11 cellular contexts compared by ENCODE assay signal in genomic region chr10:13743101-13743693, GRCh38.
DNase-seq lines count a peak whose midpoint lies in the region; ATAC-seq and TF ChIP-seq lines count a peak whose summit lies in the region.
"Had no signal": no experiment of that assay in that cellular context is flagged by ENCODE, and none has a peak within 500 bp of the region (broad histone marks: within the 10 kb centered on the region; RNA-seq: fewer than 3 reads in every experiment).

No MANE protein-coding gene starts in this region.

- H3K27ac ChIP-seq in PC-3 (ENCODE audit: low read length), result no peak overlapping the region

- no peak overlapping the region for H2AFZ ChIP-seq in PC-3 (ENCODE audit: low read length)

- peaks cover 12% of the 10 kb centered on the region for H3K4me1 Mint-ChIP-seq in activated naive CD8-positive, alpha-beta T cell treated with anti-CD3 and anti-CD28 coated beads, Interleukin-2, amount 10 ng/mL, durations not matched to agents 7 days and 5 days

- ATAC-seq in GM18907 (IDR thresholded peaks at IDR 0.05; ENCODE audit: unreplicated experiment) (peak; percentile 62), HG03045 (IDR thresholded peaks at IDR 0.05; ENCODE audit: unreplicated experiment) (peak; percentile 51), sciatic nerve (peak; percentile 80), PC-3 (no peak), SK-N-SH treated with all-trans-retinoic acid at 6 μM for 48 hours (no peak)
- peak; percentile 56 for ATAC-seq in activated naive CD8-positive, alpha-beta T cell treated with anti-CD3 and anti-CD28 coated beads, Interleukin-2, amount 10 ng/mL, durations not matched to agents 7 days and 5 days (ENCODE audit: low read depth)

- H3K27ac Mint-ChIP-seq in activated naive CD8-positive, alpha-beta T cell treated with anti-CD3 and anti-CD28 coated beads, Interleukin-2, amount 10 ng/mL, durations not matched to agents 7 days and 5 days, result no peak overlapping the region

- H3K27me3 ChIP-seq in PC-3 (ENCODE audit: low read length), result no peaks in the 10 kb centered on the region

- H3K9me3 ChIP-seq in PC-3 (ENCODE audit: low read length), result no peaks in the 10 kb centered on the region

- H3K4me1 ChIP-seq in PC-3 (ENCODE audit: insufficient read depth, low read length), result no peaks in the 10 kb centered on the region

- DNase-seq in activated naive CD8-positive, alpha-beta T cell treated with anti-CD3 and anti-CD28 coated beads, Interleukin-2, amount 10 ng/mL, durations not matched to agents 7 days and 5 days, result peak; percentile 34
- no peak for DNase-seq in sciatic nerve (ENCODE audit: low spot score)
- no peak for DNase-seq in central memory CD4-positive, alpha-beta T cell
- no peak for DNase-seq in PC-3
- DNase-seq in midbrain (lab: John Stamatoyannopoulos, UW), result no peak
- DNase-seq: activated T-cell treated with anti-CD3 and anti-CD28 coated beads, Interleukin-2, amount 50 U/mL, for 48 hours; DMS 273 treated with DMSO at 0.1 percent for 48 hours; NCI-H1092 treated with DMSO at 0.1 percent for 48 hours had no signal

- no peaks in the 10 kb centered on the region for H3K79me2 ChIP-seq in PC-3 (ENCODE audit: low read length)

- intact Hi-C loops in sciatic nerve (cut with DNase I) (no loop called here), PC-3 (cut with micrococcal nuclease) (no loop called here)

- H3K36me3 Mint-ChIP-seq in activated naive CD8-positive, alpha-beta T cell treated with anti-CD3 and anti-CD28 coated beads, Interleukin-2, amount 10 ng/mL, durations not matched to agents 7 days and 5 days, result no peaks in the 10 kb centered on the region

- no peak overlapping the region for H3K4me2 ChIP-seq in PC-3 (ENCODE audit: low read length)

- H3K9me3 Mint-ChIP-seq in activated naive CD8-positive, alpha-beta T cell treated with anti-CD3 and anti-CD28 coated beads, Interleukin-2, amount 10 ng/mL, durations not matched to agents 7 days and 5 days, result no peaks in the 10 kb centered on the region

- H3K9ac ChIP-seq in PC-3 (ENCODE audit: low read length), result no peak overlapping the region

- peaks cover 20% of the 10 kb centered on the region for H3K27me3 Mint-ChIP-seq in activated naive CD8-positive, alpha-beta T cell treated with anti-CD3 and anti-CD28 coated beads, Interleukin-2, amount 10 ng/mL, durations not matched to agents 7 days and 5 days

- BruUV-seq in PC-3 (replicated peaks; lab: Mats Ljungman, UMichigan), result no TSS peak

- H3K36me3 ChIP-seq in PC-3 (ENCODE audit: low read depth, low read length), result no peaks in the 10 kb centered on the region

- no peaks in the 10 kb centered on the region for H4K20me1 ChIP-seq in PC-3 (ENCODE audit: low read length)

- H3F3A ChIP-seq in PC-3 (ENCODE audit: low read length, unreplicated experiment), result no peaks in the 10 kb centered on the region

- TF ChIP-seq CTCF in PC-3 (conservative IDR thresholded peaks at IDR 0.05; ENCODE audit: low read depth, low read length), result no peak

- CTCF ChIA-PET in PC-3 (lab: Charles Lee), result no interaction called here

- H3K4me3 Mint-ChIP-seq in activated naive CD8-positive, alpha-beta T cell treated with anti-CD3 and anti-CD28 coated beads, Interleukin-2, amount 10 ng/mL, durations not matched to agents 7 days and 5 days, result peak overlapping the region; percentile 38

- no peaks in the 10 kb centered on the region for H3K9me2 ChIP-seq in PC-3 (replicated peaks; ENCODE audit: low read length)

- no peak overlapping the region for H3K4me3 ChIP-seq in PC-3 (ENCODE audit: low read length)

- POLR2A ChIA-PET in activated naive CD8-positive, alpha-beta T cell treated with anti-CD3 and anti-CD28 coated beads, Interleukin-2, amount 10 ng/mL, durations not matched to agents 7 days and 5 days (lab: Charles Lee), result interaction anchor here (0.5 kb wide), 1 partner anchor 15 kb away, joined by 3 read pairs; no protein-coding TSS in a partner anchor
- POLR2A ChIA-PET in PC-3 (lab: Charles Lee; ENCODE audit: unreplicated experiment), result no interaction called here

TF ChIP-seq in SK-N-SH treated with all-trans-retinoic acid at 6 μM for 48 hours, 23 proteins besides CTCF, POLR2A, EP300 and RAD21:
- no peak for TF ChIP-seq TCF4 (CRISPR knock-in tag; IDR thresholded peaks at IDR 0.05; ENCODE audit: borderline replicate concordance)
- no peak for TF ChIP-seq TOX (CRISPR knock-in tag; IDR thresholded peaks at IDR 0.05; ENCODE audit: borderline replicate concordance)
- TF ChIP-seq GLIS3 (CRISPR knock-in tag; IDR thresholded peaks at IDR 0.05), result no peak
- TF ChIP-seq SNAI2 (CRISPR knock-in tag; IDR thresholded peaks at IDR 0.05), result no peak
- no peak for TF ChIP-seq ZNF70 (CRISPR knock-in tag; IDR thresholded peaks at IDR 0.05)
- TF ChIP-seq TSHZ2 (CRISPR knock-in tag; IDR thresholded peaks at IDR 0.05), result no peak
- no peak for TF ChIP-seq PATZ1 (CRISPR knock-in tag; IDR thresholded peaks at IDR 0.05; ENCODE audit: borderline replicate concordance)
- no peak for TF ChIP-seq CSRNP3 (CRISPR knock-in tag; IDR thresholded peaks at IDR 0.05)
- no peak for TF ChIP-seq POU6F1 (CRISPR knock-in tag; IDR thresholded peaks at IDR 0.05; ENCODE audit: borderline replicate concordance, low read depth)
- no peak for TF ChIP-seq ZNF565 (CRISPR knock-in tag; conservative IDR thresholded peaks at IDR 0.05; ENCODE audit: low read depth)
- no peak for TF ChIP-seq RARB (CRISPR knock-in tag; IDR thresholded peaks at IDR 0.05)
- TF ChIP-seq ZNF8 (CRISPR knock-in tag; IDR thresholded peaks at IDR 0.05), result no peak
- no peak for TF ChIP-seq OSR1 (CRISPR knock-in tag; IDR thresholded peaks at IDR 0.05)

Comparison
In these comparisons a context has a peak if more than half of its experiments do, and no peak if none do; other contexts are left out.
1. ATAC-seq: peak in GM18907 (single experiment), HG03045 (single experiment), activated naive CD8-positive, alpha-beta T cell treated with anti-CD3 and anti-CD28 coated beads, Interleukin-2, amount 10 ng/mL, durations not matched to agents 7 days and 5 days (single experiment) and sciatic nerve (single experiment); none in PC-3 (single experiment) and SK-N-SH treated with all-trans-retinoic acid at 6 μM for 48 hours (single experiment).